Comparison of ENCODE assay signal across 26 cellular contexts in genomic region chrX:83336464-83336863, GRCh38.
"Had no signal": no experiment of that assay in that cellular context is flagged by ENCODE, and none has a peak within 500 bp of the region (broad histone marks: within the 10 kb centered on the region; RNA-seq: fewer than 3 reads in every experiment).

No MANE protein-coding gene starts in this region.

- DNase-seq: colonic mucosa; cortex of kidney; dermis blood vessel endothelial cell; dorsolateral prefrontal cortex; effector CD4-positive, alpha-beta T cell; effector CD8-positive, alpha-beta T cell; effector memory CD4-positive, alpha-beta T cell; effector memory CD8-positive, alpha-beta T cell; endodermal cell; erythroblast; esophagus squamous epithelium; foreskin fibroblast; foreskin keratinocyte; foreskin melanocyte; gastrocnemius medialis; glutamatergic neuron; head of caudate nucleus; heart left ventricle; heart right ventricle had no signal

- H3K4me3 ChIP-seq: colonic mucosa, coronary artery, dorsolateral prefrontal cortex, esophagus muscularis mucosa, esophagus squamous epithelium, gastrocnemius medialis, gastroesophageal sphincter, heart left ventricle, heart right ventricle, hepatocyte had no signal

- H3K27me3 ChIP-seq: colonic mucosa, esophagus muscularis mucosa, esophagus squamous epithelium, foreskin keratinocyte, gastrocnemius medialis, gastroesophageal sphincter, heart left ventricle, hepatocyte had no signal

- H3K4me1 Mint-ChIP-seq: endodermal cell had no signal

- H3K27me3 Mint-ChIP-seq: dendritic cell treated with granulocyte-macrophage colony-stimulating factor and Interleukin-4, amounts not matched to agents 40 ng/mL and 50 ng/mL, for 4 days; effector memory CD8-positive, alpha-beta T cell had no signal

- H3K9me3 ChIP-seq: colonic mucosa, esophagus muscularis mucosa, esophagus squamous epithelium, gastrocnemius medialis, gastroesophageal sphincter, heart left ventricle, heart right ventricle had no signal

- H3K4me2 ChIP-seq: hepatocyte had no signal

- H3K4me1 ChIP-seq: colonic mucosa, esophagus muscularis mucosa, esophagus squamous epithelium, foreskin keratinocyte, gastrocnemius medialis, gastroesophageal sphincter, heart left ventricle, heart right ventricle had no signal

- H3K27ac ChIP-seq: colonic mucosa, coronary artery, dorsolateral prefrontal cortex, epithelial cell of prostate, esophagus muscularis mucosa, esophagus squamous epithelium, foreskin keratinocyte, gastrocnemius medialis, gastroesophageal sphincter, heart left ventricle, heart right ventricle, hepatocyte had no signal

- H3K9me3 Mint-ChIP-seq: dendritic cell treated with granulocyte-macrophage colony-stimulating factor and Interleukin-4, amounts not matched to agents 40 ng/mL and 50 ng/mL, for 4 days; effector memory CD8-positive, alpha-beta T cell had no signal

- H3K4me3 Mint-ChIP-seq: dendritic cell treated with granulocyte-macrophage colony-stimulating factor and Interleukin-4, amounts not matched to agents 40 ng/mL and 50 ng/mL, for 4 days; effector memory CD8-positive, alpha-beta T cell; endodermal cell had no signal

- H3K79me2 ChIP-seq: hepatocyte had no signal

- H3K27ac Mint-ChIP-seq: dendritic cell treated with granulocyte-macrophage colony-stimulating factor and Interleukin-4, amounts not matched to agents 40 ng/mL and 50 ng/mL, for 4 days; effector memory CD8-positive, alpha-beta T cell; endodermal cell had no signal

- FAIRE-seq: endometrium had no signal

- H3K36me3 ChIP-seq: colonic mucosa, esophagus muscularis mucosa, esophagus squamous epithelium, gastrocnemius medialis, gastroesophageal sphincter, heart left ventricle, heart right ventricle had no signal

- H2AFZ ChIP-seq: hepatocyte had no signal
